Comparison of ENCODE assay signal across 25 cellular contexts in genomic region chr22:25729016-25729415, GRCh38. TPM values are rescaled to one million over a fixed set of nuclear protein-coding genes. Genes with fewer than 3 reads are reported as not detected.
A peak's percentile ranks its signal among the peaks of the same experiment; 100 is the strongest.
DNase-seq lines count a peak whose midpoint lies in the region; ATAC-seq and TF ChIP-seq lines count a peak whose summit lies in the region.
"Had no signal": no experiment of that assay in that cellular context is flagged by ENCODE, and none has a peak within 500 bp of the region (broad histone marks: within the 10 kb centered on the region; RNA-seq: fewer than 3 reads in every experiment).

No MANE protein-coding gene starts in this region.

- no peaks in the 10 kb centered on the region for H3K79me2 ChIP-seq in Loucy (ENCODE audit: insufficient read depth, low read length)

- H3K36me3 Mint-ChIP-seq in endodermal cell (ENCODE audit: low read depth), result no peaks in the 10 kb centered on the region

- DNase-seq in endodermal cell, result peak; percentile 18
- DNase-seq in stimulated activated CD8-positive, alpha-beta memory T cell treated with anti-CD3 and anti-CD28 coated beads, Interleukin-4, amount 100 ng/mL, for 48 hours, result peak; percentile 18
- no peak for DNase-seq in stimulated activated CD4-positive, alpha-beta T cell treated with anti-CD3 and anti-CD28 coated beads, Interleukin-4, amount 100 ng/mL, for 4 hours
- DNase-seq: COR-L47, DMS 273 treated with DMSO at 0.1 percent for 48 hours, GDM1, GM23248, MG63, NCI-H1048, NCI-H1436 treated with DMSO at 0.1 percent for 48 hours, NCI-H2081, NCI-H2227 treated with DMSO at 0.1 percent for 48 hours, NCI-H524, PC-3, RPMI8226, SHP77 treated with DMSO at 0.1 percent for 48 hours had no signal

- ATAC-seq in GM18907 (IDR thresholded peaks at IDR 0.05; ENCODE audit: unreplicated experiment) (no peak), HG03520 (IDR thresholded peaks at IDR 0.05; ENCODE audit: unreplicated experiment) (no peak)
- ATAC-seq: PC-3, SK-N-SH treated with all-trans-retinoic acid at 6 μM for 48 hours had no signal

- H3K4me2 ChIP-seq in BLaER1 treated with 17β-estradiol and CSF1 and Interleukin-3, amounts not matched to agents 10 nM and 100 nM, result peak overlapping the region; percentile 45 to 81 (median 75)
- H3K4me2 ChIP-seq in Loucy (ENCODE audit: low read depth, low read length, poor library complexity, severe bottlenecking), result no peak overlapping the region
- H3K4me2 ChIP-seq: KMS-11 had no signal

- H3K27ac Mint-ChIP-seq in endodermal cell, result no peak overlapping the region

- peaks cover 14 to 49% (median 22%) of the 10 kb centered on the region in 10 experiments for H3K4me1 ChIP-seq in BLaER1 treated with 17β-estradiol and CSF1 and Interleukin-3, amounts not matched to agents 10 nM and 100 nM
- H3K4me1 ChIP-seq in Loucy (ENCODE audit: insufficient read depth, low read length, poor library complexity, severe bottlenecking) (peaks cover 65% of the 10 kb centered on the region), endodermal cell (ENCODE audit: control insufficient read depth, insufficient read depth, low read length) (no peaks in the 10 kb centered on the region)
- H3K4me1 ChIP-seq: HAP-1 had no signal

- H3K4me3 Mint-ChIP-seq in endodermal cell, result no peak overlapping the region

- H3K9me3 Mint-ChIP-seq in endodermal cell, result no peaks in the 10 kb centered on the region

- H3K36me3 ChIP-seq in BLaER1 treated with 17β-estradiol and CSF1 and Interleukin-3, amounts not matched to agents 10 nM and 100 nM, result peaks cover 0 to 12% (median 0%) of the 10 kb centered on the region in 11 experiments; a peak in 3 of 22 replicates
- H3K36me3 ChIP-seq in Loucy (ENCODE audit: insufficient read depth, low read length), result 0 out of 2 replicates have a peak, but pooled peaks cover 4% of the 10 kb centered on the region
- no peaks in the 10 kb centered on the region for H3K36me3 ChIP-seq in endodermal cell (ENCODE audit: control insufficient read depth, insufficient read depth, low read length)
- H3K36me3 ChIP-seq: HAP-1, MG63 had no signal

- 0 out of 22 replicates have a peak overlapping the region, but pooled peaks of 1 of the 11 experiments have one; percentile 15 for H3K9ac ChIP-seq in BLaER1 treated with 17β-estradiol and CSF1 and Interleukin-3, amounts not matched to agents 10 nM and 100 nM
- H3K9ac ChIP-seq in Loucy (ENCODE audit: low read depth, low read length, poor library complexity, severe bottlenecking) (peak overlapping the region; percentile 29), endodermal cell (ENCODE audit: extremely low read depth, low read length, poor library complexity, severe bottlenecking) (no peak overlapping the region)
- H3K9ac ChIP-seq: GM23248, KMS-11 had no signal

- H3K27ac ChIP-seq in BLaER1 treated with 17β-estradiol and CSF1 and Interleukin-3, amounts not matched to agents 10 nM and 100 nM, result no peak overlapping the region
- no peak overlapping the region for H3K27ac ChIP-seq in endodermal cell (ENCODE audit: low read depth, low read length)
- H3K27ac ChIP-seq: GM23248, HL-60, KMS-11 had no signal

- H4K20me1 ChIP-seq in BLaER1 treated with 17β-estradiol and CSF1 and Interleukin-3, amounts not matched to agents 10 nM and 100 nM, result no peaks in the 10 kb centered on the region
- no peaks in the 10 kb centered on the region for H4K20me1 ChIP-seq in Loucy (ENCODE audit: insufficient read depth, low read length, poor library complexity, severe bottlenecking)

- peaks cover 0 to 28% (median 7%) of the 10 kb centered on the region in 11 experiments; a peak in 11 of 22 replicates for H3K9me3 ChIP-seq in BLaER1 treated with 17β-estradiol and CSF1 and Interleukin-3, amounts not matched to agents 10 nM and 100 nM (replicated peaks in 1 of 11)
- no peaks in the 10 kb centered on the region for H3K9me3 ChIP-seq in Loucy (ENCODE audit: insufficient read depth, low read depth, low read length)
- no peaks in the 10 kb centered on the region for H3K9me3 ChIP-seq in endodermal cell (ENCODE audit: control insufficient read depth, low read length)
- H3K9me3 ChIP-seq: HAP-1, MG63 had no signal

- no peaks in the 10 kb centered on the region for H3K27me3 ChIP-seq in BLaER1 treated with 17β-estradiol and CSF1 and Interleukin-3, amounts not matched to agents 10 nM and 100 nM
- no peaks in the 10 kb centered on the region for H3K27me3 ChIP-seq in Loucy (ENCODE audit: insufficient read depth, low read length, poor library complexity, severe bottlenecking)
- H3K27me3 ChIP-seq in endodermal cell (ENCODE audit: control insufficient read depth, insufficient read depth, low read length, poor library complexity, severe bottlenecking), result no peaks in the 10 kb centered on the region

- H2AFZ ChIP-seq in Loucy (ENCODE audit: low read length), result no peak overlapping the region
- H2AFZ ChIP-seq: GM23248 had no signal

- H3K27me3 Mint-ChIP-seq in endodermal cell (ENCODE audit: insufficient read depth), result no peaks in the 10 kb centered on the region

- TF ChIP-seq CTCF in Loucy (conservative IDR thresholded peaks at IDR 0.05; ENCODE audit: low read length) (no peak), endodermal cell (conservative IDR thresholded peaks at IDR 0.05) (no peak)

- H3F3A ChIP-seq in Loucy (ENCODE audit: low read depth), result peaks cover 6% of the 10 kb centered on the region; the same call in 1 of the 2 replicates

- no peaks in the 10 kb centered on the region for H3K9me2 ChIP-seq in Loucy (replicated peaks; ENCODE audit: low read depth, low read length)

- H3K4me1 Mint-ChIP-seq in endodermal cell, result peaks cover 8% of the 10 kb centered on the region

- WGBS in endodermal cell (ENCODE audit: insufficient coverage in 1 of 2, insufficient read length in 1 of 2), 2 experiments, result 86 to 91% methylated on average over 9 of the region's 9 CpGs

- H3K4me3 ChIP-seq in BLaER1 treated with 17β-estradiol and CSF1 and Interleukin-3, amounts not matched to agents 10 nM and 100 nM, result no peak overlapping the region
- no peak overlapping the region for H3K4me3 ChIP-seq in Loucy (ENCODE audit: low read length, poor library complexity, severe bottlenecking)
- no peak overlapping the region for H3K4me3 ChIP-seq in endodermal cell (ENCODE audit: low read length)
- H3K4me3 ChIP-seq: GM23248, HAP-1, MG63 had no signal

RNA-seq across cellular contexts. Expression of gene MYO18B, which starts 13.0 kb away (rescaled TPM):
- under 1 TPM; 0.77 to 0.84 TPM for total RNA-seq in endodermal cell
- polyA plus RNA-seq in endodermal cell (2013, experiment 1 of 2), result 0.14 TPM
- polyA plus RNA-seq in endodermal cell (2013, experiment 2 of 2), result 0.33 TPM
- total RNA-seq: Daoy, GM23248, PC-3 had no signal
- polyA plus RNA-seq: GM23248 had no signal

Comparison
In these comparisons a context has a peak if more than half of its experiments do, and no peak if none do; other contexts are left out.
1. DNase-seq: peak in endodermal cell (single experiment) and stimulated activated CD8-positive, alpha-beta memory T cell treated with anti-CD3 and anti-CD28 coated beads, Interleukin-4, amount 100 ng/mL, for 48 hours (single experiment); none in stimulated activated CD4-positive, alpha-beta T cell treated with anti-CD3 and anti-CD28 coated beads, Interleukin-4, amount 100 ng/mL, for 4 hours (0 of 2).